9 cellular contexts compared by ENCODE assay signal in genomic region chr16:68246121-68246520, GRCh38. TPM values are rescaled to one million over a fixed set of nuclear protein-coding genes. Genes with fewer than 3 reads are reported as not detected.
DNase-seq lines count a peak whose midpoint lies in the region; ATAC-seq and TF ChIP-seq lines count a peak whose summit lies in the region.
"Had no signal": no experiment of that assay in that cellular context is flagged by ENCODE, and none has a peak within 500 bp of the region (broad histone marks: within the 10 kb centered on the region; RNA-seq: fewer than 3 reads in every experiment).

No MANE protein-coding gene starts in this region.

- H3K27me3 Mint-ChIP-seq in IgD-negative memory B cell (no peaks in the 10 kb centered on the region), naive B cell (no peaks in the 10 kb centered on the region)
- no peaks in the 10 kb centered on the region for H3K27me3 Mint-ChIP-seq in central memory CD8-positive, alpha-beta T cell

- peak overlapping the region; percentile 95 to 99 (median 98) for H3K4me3 Mint-ChIP-seq in IgD-negative memory B cell
- peak overlapping the region; percentile 99 for H3K4me3 Mint-ChIP-seq in central memory CD8-positive, alpha-beta T cell
- H3K4me3 Mint-ChIP-seq in naive B cell, result peak overlapping the region; percentile 98 to 100 (median 98)

- H3K9me3 Mint-ChIP-seq in IgD-negative memory B cell, result no peaks in the 10 kb centered on the region
- H3K9me3 Mint-ChIP-seq in central memory CD8-positive, alpha-beta T cell, result no peaks in the 10 kb centered on the region
- H3K9me3 Mint-ChIP-seq in naive B cell, result no peaks in the 10 kb centered on the region

- peak overlapping the region; percentile 96 for H3K4me3 ChIP-seq in AG09309 (ENCODE audit: control insufficient read depth, low read depth, low read length)

- DNase-seq in AG09309 (ENCODE audit: low read depth), result no peak
- DNase-seq in central memory CD8-positive, alpha-beta T cell (ENCODE audit: low spot score in 2 of 2), result no peak
- no peak for DNase-seq in naive B cell
- no peak for DNase-seq in NCI-H510A treated with DMSO at 0.1 percent for 48 hours (lab: John Stamatoyannopoulos, UW)
- DNase-seq in NCI-H2107 treated with DMSO at 0.1 percent for 48 hours (lab: John Stamatoyannopoulos, UW; ENCODE audit: unreplicated experiment), result no peak
- DNase-seq: foreskin keratinocyte had no signal

- peaks cover 0 to 16% (median 14%) of the 10 kb centered on the region in 3 donors for H3K4me1 Mint-ChIP-seq in IgD-negative memory B cell
- peaks cover 19% of the 10 kb centered on the region for H3K4me1 Mint-ChIP-seq in central memory CD8-positive, alpha-beta T cell
- peaks cover 31 to 45% (median 41%) of the 10 kb centered on the region in 3 donors for H3K4me1 Mint-ChIP-seq in naive B cell

- H3K36me3 Mint-ChIP-seq in IgD-negative memory B cell, result no peaks in the 10 kb centered on the region
- H3K36me3 Mint-ChIP-seq in central memory CD8-positive, alpha-beta T cell (ENCODE audit: insufficient read depth), result peaks cover 30% of the 10 kb centered on the region
- peaks cover 0 to 3% of the 10 kb centered on the region in 2 donors for H3K36me3 Mint-ChIP-seq in naive B cell

- no peak for TF ChIP-seq CTCF in AG09309 (IDR thresholded peaks at IDR 0.05; ENCODE audit: control insufficient read depth, insufficient read depth, low read depth, low read length, missing control alignments)

- H3K27ac Mint-ChIP-seq in IgD-negative memory B cell, result no peak overlapping the region
- H3K27ac Mint-ChIP-seq in central memory CD8-positive, alpha-beta T cell (ENCODE audit: low read depth), result no peak overlapping the region
- H3K27ac Mint-ChIP-seq in naive B cell, result peak overlapping the region in 3 of 6 donors; percentile 33 to 84 (median 62)

- no peak for ATAC-seq in central memory CD8-positive, alpha-beta T cell (replicated peaks; ENCODE audit: extremely low read depth, poor library complexity, severe bottlenecking)
- ATAC-seq in naive B cell (ENCODE audit: low read depth in 2 of 2) (no peak), HG03139 (IDR thresholded peaks at IDR 0.05; ENCODE audit: unreplicated experiment) (no peak), HG03460 (IDR thresholded peaks at IDR 0.05; ENCODE audit: unreplicated experiment) (no peak)

RNA-seq across cellular contexts. Expression of gene PLA2G15, which starts 0.9 kb away (rescaled TPM):
- polyA plus RNA-seq in IgD-negative memory B cell, result 8.2 TPM
- polyA plus RNA-seq in naive B cell (ENCODE audit: low read depth in 6 of 6), result 1 to 10 TPM in 5 of 6 donors, not detected in 1; 4.3 to 9.8 (median 5.8) TPM

RNA-seq across cellular contexts. Expression of gene ESRP2, which starts 10.2 kb away (rescaled TPM):
- polyA plus RNA-seq in IgD-negative memory B cell (0.48 TPM), naive B cell (ENCODE audit: low read depth in 6 of 6) (1 to 10 TPM in 2 of 6 donors, under 1 TPM in 3, not detected in 1; 0.32 to 2.8 (median 0.87) TPM)

RNA-seq across cellular contexts. Expression of gene SLC7A6, which starts 18.2 kb away (rescaled TPM):
- polyA plus RNA-seq in IgD-negative memory B cell (13.8 TPM), naive B cell (ENCODE audit: low read depth in 6 of 6) (10 to 100 TPM in 5 of 6 donors, 1 to 10 TPM in 1; 6.5 to 16.4 (median 13.5) TPM)
